In the genomic region with DNA sequence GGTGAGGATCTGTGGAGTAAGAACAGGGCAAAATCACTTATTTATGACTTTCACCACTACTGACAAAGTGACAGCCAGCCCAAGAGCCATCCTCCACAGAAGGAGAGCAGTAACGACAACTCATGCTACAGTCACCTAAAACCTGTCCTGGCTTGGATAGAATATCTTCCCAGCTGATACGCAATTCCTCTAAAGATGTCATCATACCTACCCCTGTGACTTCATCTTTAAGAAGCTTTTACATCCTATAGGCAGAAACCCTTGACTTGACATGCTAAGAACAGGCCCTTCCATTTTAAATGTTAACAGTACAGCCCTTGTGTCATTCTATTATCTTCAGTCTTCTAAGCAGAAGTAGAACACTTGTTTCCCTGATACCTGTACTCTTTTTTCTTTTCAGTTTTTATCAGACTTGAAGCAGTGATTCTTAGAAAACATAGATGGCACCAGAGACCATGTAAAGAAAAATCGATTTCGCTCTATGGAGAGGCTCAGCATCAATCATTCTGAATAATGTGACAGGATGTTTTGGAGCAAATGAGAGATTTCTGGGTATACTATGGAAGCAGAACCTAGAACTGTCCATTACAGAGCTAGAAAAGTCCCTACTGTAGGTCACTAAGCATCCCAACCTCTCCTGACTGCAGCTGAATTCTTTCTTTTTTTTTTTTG, we compare ENCODE assay signal across 23 cellular contexts. TPM values are rescaled to one million over a fixed set of nuclear protein-coding genes. Genes with fewer than 3 reads are reported as not detected.
DNase-seq lines count a peak whose midpoint lies in the region; ATAC-seq, FAIRE-seq and TF ChIP-seq lines count a peak whose summit lies in the region.
"Had no signal": no experiment of that assay in that cellular context is flagged by ENCODE, and none has a peak within 500 bp of the region (broad histone marks: within the 10 kb centered on the region; RNA-seq: fewer than 3 reads in every experiment).

No MANE protein-coding gene starts in this region.

- no peak overlapping the region for H3K4me2 ChIP-seq in astrocyte (ENCODE audit: low read length)

- H4K20me1 ChIP-seq in astrocyte (ENCODE audit: insufficient read depth, low read length) = no peaks in the 10 kb centered on the region

- no peak for TF ChIP-seq POLR2A in prostate gland (IDR thresholded peaks at IDR 0.05)

- no peak for DNase-seq in GM13977 (ENCODE audit: low spot score)
- DNase-seq in NCI-H2227 (lab: John Stamatoyannopoulos, UW; ENCODE audit: unreplicated experiment) = peak; percentile 6
- no peak for DNase-seq in astrocyte (ENCODE audit: low read depth)
- peak; percentile 21 for DNase-seq in inferior parietal cortex (ENCODE audit: extremely low spot score)
- DNase-seq in lower lobe of right lung = no peak
- DNase-seq in prostate gland (ENCODE audit: low spot score) = no peak
- DNase-seq: activated B cell treated with CpG ODN at 0.5 μM for 24 hours; activated CD8-positive, alpha-beta T cell treated with anti-CD3 and anti-CD28 coated beads, Interleukin-2, amount 10 ng/mL, durations not matched to agents 7 days and 5 days; activated T-cell treated with anti-CD3 and anti-CD28 coated beads, Interleukin-2, amount 50 U/mL, for 4 hours; body of pancreas; cortex of kidney; NCI-H1417 treated with DMSO at 0.1 percent for 48 hours; NCI-H226; pancreas; SIG-M5; stimulated activated CD4-positive, alpha-beta T cell treated with anti-CD3 and anti-CD28 coated beads, Interleukin-2, amount 100 ng/mL, for 48 hours; T-helper 2 cell had no signal

- no peak overlapping the region for H3K27ac Mint-ChIP-seq in astrocyte (ENCODE audit: unreplicated experiment)
- H3K27ac Mint-ChIP-seq: activated B cell treated with CpG ODN at 0.5 μM for 24 hours; activated CD8-positive, alpha-beta T cell treated with anti-CD3 and anti-CD28 coated beads, Interleukin-2, amount 10 ng/mL, durations not matched to agents 7 days and 5 days; activated naive CD4-positive, alpha-beta T cell treated with anti-CD3 and anti-CD28 coated beads, Interleukin-2, amount 50 U/mL, for 24 hours had no signal

- H3K27me3 ChIP-seq in astrocyte (ENCODE audit: insufficient read depth, low read length) (no peaks in the 10 kb centered on the region), lower lobe of right lung (ENCODE audit: low read depth) (no peaks in the 10 kb centered on the region), prostate gland (replicated peaks; ENCODE audit: insufficient read depth) (no peaks in the 10 kb centered on the region)
- H3K27me3 ChIP-seq: body of pancreas, pancreas, vagina had no signal

- no peaks in the 10 kb centered on the region for H3K36me3 Mint-ChIP-seq in astrocyte (ENCODE audit: low read depth, unreplicated experiment)
- H3K36me3 Mint-ChIP-seq: activated naive CD4-positive, alpha-beta T cell treated with anti-CD3 and anti-CD28 coated beads, Interleukin-2, amount 50 U/mL, for 24 hours had no signal

- in situ Hi-C loops in GM13977 (cut with MboI; ENCODE audit: low pct_unique_long_range_greater_than_20kb, low sequenced_read_pairs, unreplicated experiment) = no loop called here

- H3K9me3 ChIP-seq in astrocyte (ENCODE audit: insufficient read depth, low read depth, low read length) (no peaks in the 10 kb centered on the region), lower lobe of right lung (no peaks in the 10 kb centered on the region), prostate gland (no peaks in the 10 kb centered on the region)
- H3K9me3 ChIP-seq: body of pancreas, pancreas, vagina had no signal

- H2AFZ ChIP-seq in astrocyte (ENCODE audit: low read depth, low read length) = no peak overlapping the region

- peak; percentile 23 for FAIRE-seq in astrocyte (lab: Jason Lieb, UNC)
- FAIRE-seq: pancreas had no signal

- ATAC-seq in GM18909 (IDR thresholded peaks at IDR 0.05; ENCODE audit: poor library complexity, unreplicated experiment) = no peak
- ATAC-seq in lower lobe of right lung = no peak
- ATAC-seq in HG02973 (IDR thresholded peaks at IDR 0.05; ENCODE audit: unreplicated experiment) = no peak
- ATAC-seq: activated CD8-positive, alpha-beta T cell treated with anti-CD3 and anti-CD28 coated beads, Interleukin-2, amount 10 ng/mL, durations not matched to agents 7 days and 5 days; activated T-cell treated with anti-CD3 and anti-CD28 coated beads, Interleukin-2, amount 50 U/mL, for 4 hours; body of pancreas; pancreas had no signal

- H3K4me1 ChIP-seq in astrocyte (ENCODE audit: insufficient read depth, low read length) (no peaks in the 10 kb centered on the region), lower lobe of right lung (no peaks in the 10 kb centered on the region), prostate gland (replicated peaks) (no peaks in the 10 kb centered on the region)
- H3K4me1 ChIP-seq: body of pancreas, vagina had no signal

- H3K36me3 ChIP-seq in astrocyte (ENCODE audit: insufficient read depth, low read length) = no peaks in the 10 kb centered on the region
- no peaks in the 10 kb centered on the region for H3K36me3 ChIP-seq in lower lobe of right lung
- H3K36me3 ChIP-seq in prostate gland = no peaks in the 10 kb centered on the region
- H3K36me3 ChIP-seq: pancreas, vagina had no signal

- 96% methylated on average over 4 of the region's 4 CpGs for WGBS in prostate gland

- intact Hi-C loops in lower lobe of right lung (cut with DNase I) = no loop called here
- intact Hi-C loops in prostate gland (cut with DNase I) = no loop called here

- no peak overlapping the region for H3K4me3 Mint-ChIP-seq in astrocyte (ENCODE audit: unreplicated experiment)
- H3K4me3 Mint-ChIP-seq: activated B cell treated with CpG ODN at 0.5 μM for 24 hours; activated CD8-positive, alpha-beta T cell treated with anti-CD3 and anti-CD28 coated beads, Interleukin-2, amount 10 ng/mL, durations not matched to agents 7 days and 5 days; activated naive CD4-positive, alpha-beta T cell treated with anti-CD3 and anti-CD28 coated beads, Interleukin-2, amount 50 U/mL, for 24 hours; activated T-cell treated with anti-CD3 and anti-CD28 coated beads, Interleukin-2, amount 50 U/mL, for 4 hours had no signal

- peak; percentile 24 for TF ChIP-seq CTCF in GM13977 (IDR thresholded peaks at IDR 0.05; ENCODE audit: extremely low read depth, insufficient read depth, missing control alignments)
- no peak for TF ChIP-seq CTCF in astrocyte (IDR thresholded peaks at IDR 0.05; ENCODE audit: insufficient read depth, low read depth, low read length)
- no peak for TF ChIP-seq CTCF in lower lobe of right lung (IDR thresholded peaks at IDR 0.05)
- TF ChIP-seq CTCF in prostate gland (IDR thresholded peaks at IDR 0.05) = no peak

- no peaks in the 10 kb centered on the region for H3K4me1 Mint-ChIP-seq in astrocyte (ENCODE audit: low read depth, unreplicated experiment)
- H3K4me1 Mint-ChIP-seq: activated B cell treated with CpG ODN at 0.5 μM for 24 hours; activated naive CD4-positive, alpha-beta T cell treated with anti-CD3 and anti-CD28 coated beads, Interleukin-2, amount 50 U/mL, for 24 hours had no signal

- H3K9me3 Mint-ChIP-seq in astrocyte (ENCODE audit: unreplicated experiment) = peaks cover 2% of the 10 kb centered on the region
- H3K9me3 Mint-ChIP-seq: activated B cell treated with CpG ODN at 0.5 μM for 24 hours; activated naive CD4-positive, alpha-beta T cell treated with anti-CD3 and anti-CD28 coated beads, Interleukin-2, amount 50 U/mL, for 24 hours; activated T-cell treated with anti-CD3 and anti-CD28 coated beads, Interleukin-2, amount 50 U/mL, for 4 hours had no signal

- H3K27me3 Mint-ChIP-seq in astrocyte (ENCODE audit: low read depth, unreplicated experiment) = peaks cover 2% of the 10 kb centered on the region

- no peak overlapping the region for H3K9ac ChIP-seq in astrocyte (ENCODE audit: low read length)

- H3K4me3 ChIP-seq in astrocyte (ENCODE audit: insufficient read depth, low read depth, low read length) = no peak overlapping the region
- no peak overlapping the region for H3K4me3 ChIP-seq in lower lobe of right lung
- no peak overlapping the region for H3K4me3 ChIP-seq in prostate gland
- H3K4me3 ChIP-seq: body of pancreas, pancreas, vagina had no signal

- H3K27ac ChIP-seq in astrocyte (ENCODE audit: low read depth, low read length) (no peak overlapping the region), lower lobe of right lung (no peak overlapping the region), prostate gland (no peak overlapping the region)
- H3K27ac ChIP-seq: body of pancreas, pancreas, vagina had no signal

- H3K79me2 ChIP-seq in astrocyte (ENCODE audit: insufficient read depth, low read length) = no peaks in the 10 kb centered on the region

RNA-seq across cellular contexts. Expression of a gene that starts 20.1 kb away (rescaled TPM):
- not detected in 2 replicates for total RNA-seq in astrocyte
- total RNA-seq in lower lobe of right lung = 2.7 TPM
- not detected for total RNA-seq in prostate gland
- total RNA-seq: activated B cell treated with CpG ODN at 0.5 μM for 24 hours; activated CD8-positive, alpha-beta T cell treated with anti-CD3 and anti-CD28 coated beads, Interleukin-2, amount 10 ng/mL, durations not matched to agents 7 days and 5 days; activated T-cell treated with anti-CD3 and anti-CD28 coated beads, Interleukin-2, amount 50 U/mL, for 4 hours; body of pancreas; HT1080; lower leg skin; pancreas; vagina had no signal

Comparison
In these comparisons a context has a peak if more than half of its experiments do, and no peak if none do; other contexts are left out.
1. DNase-seq: peak in NCI-H2227 (single experiment) and inferior parietal cortex (single experiment); none in GM13977 (single experiment), astrocyte (single experiment), lower lobe of right lung (single experiment) and prostate gland (single experiment).